In genomic region chr6:4664117-4664626, GRCh38 we compare ENCODE assay signal across 1 cellular context.
TF ChIP-seq lines count a peak whose summit lies in the region.

No MANE protein-coding gene starts in this region.

TF ChIP-seq in HepG2, 621 proteins besides CTCF, POLR2A, EP300 and RAD21 (continued from another document):
- TF ChIP-seq, protein P1, sequence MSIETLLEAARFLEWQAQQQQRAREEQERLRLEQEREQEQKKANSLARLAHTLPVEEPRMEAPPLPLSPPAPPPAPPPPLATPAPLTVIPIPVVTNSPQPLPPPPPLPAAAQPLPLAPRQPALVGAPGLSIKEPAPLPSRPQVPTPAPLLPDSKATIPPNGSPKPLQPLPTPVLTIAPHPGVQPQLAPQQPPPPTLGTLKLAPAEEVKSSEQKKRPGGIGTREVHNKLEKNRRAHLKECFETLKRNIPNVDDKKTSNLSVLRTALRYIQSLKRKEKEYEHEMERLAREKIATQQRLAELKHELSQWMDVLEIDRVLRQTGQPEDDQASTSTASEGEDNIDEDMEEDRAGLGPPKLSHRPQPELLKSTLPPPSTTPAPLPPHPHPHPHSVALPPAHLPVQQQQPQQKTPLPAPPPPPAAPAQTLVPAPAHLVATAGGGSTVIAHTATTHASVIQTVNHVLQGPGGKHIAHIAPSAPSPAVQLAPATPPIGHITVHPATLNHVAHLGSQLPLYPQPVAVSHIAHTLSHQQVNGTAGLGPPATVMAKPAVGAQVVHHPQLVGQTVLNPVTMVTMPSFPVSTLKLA (IDR thresholded peaks at IDR 0.05), result no peak
TF ChIP-seq in HepG2: peak in this region for 0.
